ENCODE assay signal across 11 cellular contexts in the genomic region with DNA sequence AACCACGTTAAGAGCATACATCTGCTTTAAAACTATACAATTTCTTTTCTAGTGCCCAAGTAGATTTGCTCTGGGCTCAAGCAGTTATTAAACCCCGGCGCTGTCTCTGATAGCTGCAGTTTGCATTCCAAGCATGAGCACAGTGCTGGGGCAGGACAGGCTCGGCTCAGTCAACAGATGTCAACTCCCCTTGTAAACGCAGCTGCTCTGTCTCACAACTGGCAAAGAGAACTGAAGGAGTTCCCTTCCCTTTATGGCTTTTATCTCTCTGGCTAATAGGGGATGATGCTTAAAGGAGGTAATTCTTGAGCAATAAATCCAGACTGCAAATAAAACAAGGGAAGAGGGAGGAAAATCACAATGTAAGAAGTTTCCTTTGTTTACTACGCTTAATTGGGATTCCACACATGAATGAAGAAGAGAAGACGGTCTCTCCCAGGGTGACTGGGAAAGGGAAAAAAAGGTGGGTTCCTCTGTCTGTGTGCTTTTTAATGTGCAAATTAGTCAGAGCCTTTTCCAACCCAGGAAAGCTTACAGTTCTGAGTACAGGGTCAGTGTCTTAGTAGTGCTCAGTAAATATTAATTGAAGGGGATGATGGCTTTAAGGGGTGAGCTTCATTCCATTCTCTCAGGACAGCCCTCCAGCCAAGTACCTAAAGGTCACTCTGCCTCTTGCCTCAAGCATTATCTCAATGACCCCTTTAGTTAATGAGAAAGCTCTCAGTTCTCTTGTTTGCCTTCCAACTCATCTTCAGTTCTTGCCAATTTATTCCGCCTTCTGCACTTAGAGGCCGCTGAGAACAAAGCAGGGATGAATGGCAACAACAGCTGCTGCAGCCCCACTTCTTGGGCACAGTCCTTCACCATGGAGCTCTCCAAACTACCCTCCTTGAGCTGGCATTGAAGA.
DNase-seq lines count a peak whose midpoint lies in the region; ATAC-seq and TF ChIP-seq lines count a peak whose summit lies in the region.
"Had no signal": no experiment of that assay in that cellular context is flagged by ENCODE, and none has a peak within 500 bp of the region (broad histone marks: within the 10 kb centered on the region; RNA-seq: fewer than 3 reads in every experiment).

No MANE protein-coding gene starts in this region.

- DNase-seq in AG08396 (ENCODE audit: low spot score) (peak; percentile 25), NCI-H2227 treated with DMSO at 0.1 percent for 48 hours (lab: John Stamatoyannopoulos, UW) (peak; percentile 28), fibroblast of villous mesenchyme (ENCODE audit: low read depth) (peak; percentile 97), neural crest cell (ENCODE audit: low read depth, low spot score) (no peak), inferior parietal cortex (ENCODE audit: extremely low spot score) (no peak), NCI-H146 treated with DMSO at 0.1 percent for 48 hours (lab: John Stamatoyannopoulos, UW; ENCODE audit: unreplicated experiment) (no peak), DMS153 (lab: John Stamatoyannopoulos, UW) (no peak)
- no peak for DNase-seq in activated naive CD8-positive, alpha-beta T cell treated with anti-CD3 and anti-CD28 coated beads, Interleukin-2, amount 50 U/mL, for 24 hours
- DNase-seq: activated CD8-positive, alpha-beta memory T cell treated with anti-CD3 and anti-CD28 coated beads for 24 hours; CD4-positive, CD25-positive, alpha-beta regulatory T cell had no signal

- H3K27me3 Mint-ChIP-seq in neural crest cell (ENCODE audit: low read depth): no peaks in the 10 kb centered on the region
- peaks cover 3% of the 10 kb centered on the region for H3K27me3 Mint-ChIP-seq in activated naive CD8-positive, alpha-beta T cell treated with anti-CD3 and anti-CD28 coated beads, Interleukin-2, amount 50 U/mL, for 24 hours

- no peak overlapping the region for H3K4me3 ChIP-seq in fibroblast of villous mesenchyme (ENCODE audit: low read depth, low read length)
- H3K4me3 ChIP-seq: Peyer's patch had no signal

- ATAC-seq in activated naive CD8-positive, alpha-beta T cell treated with anti-CD3 and anti-CD28 coated beads, Interleukin-2, amount 50 U/mL, for 24 hours: no peak

- H3K27ac Mint-ChIP-seq in neural crest cell (ENCODE audit: unreplicated experiment): peak overlapping the region; percentile 64
- no peak overlapping the region for H3K27ac Mint-ChIP-seq in activated naive CD8-positive, alpha-beta T cell treated with anti-CD3 and anti-CD28 coated beads, Interleukin-2, amount 50 U/mL, for 24 hours
- H3K27ac Mint-ChIP-seq: CD4-positive, CD25-positive, alpha-beta regulatory T cell had no signal

- H3K9me3 Mint-ChIP-seq in neural crest cell: peaks cover 6% of the 10 kb centered on the region
- H3K9me3 Mint-ChIP-seq in activated naive CD8-positive, alpha-beta T cell treated with anti-CD3 and anti-CD28 coated beads, Interleukin-2, amount 50 U/mL, for 24 hours: peaks cover 6% of the 10 kb centered on the region

- H3K4me3 Mint-ChIP-seq in neural crest cell: peak overlapping the region; percentile 1
- no peak overlapping the region for H3K4me3 Mint-ChIP-seq in activated naive CD8-positive, alpha-beta T cell treated with anti-CD3 and anti-CD28 coated beads, Interleukin-2, amount 50 U/mL, for 24 hours
- H3K4me3 Mint-ChIP-seq: CD4-positive, CD25-positive, alpha-beta regulatory T cell had no signal

- H3K4me1 Mint-ChIP-seq in neural crest cell: peaks cover 27% of the 10 kb centered on the region
- no peaks in the 10 kb centered on the region for H3K4me1 Mint-ChIP-seq in activated naive CD8-positive, alpha-beta T cell treated with anti-CD3 and anti-CD28 coated beads, Interleukin-2, amount 50 U/mL, for 24 hours

- peaks cover 9% of the 10 kb centered on the region for H3K36me3 Mint-ChIP-seq in neural crest cell (ENCODE audit: low read depth)
- H3K36me3 Mint-ChIP-seq in activated naive CD8-positive, alpha-beta T cell treated with anti-CD3 and anti-CD28 coated beads, Interleukin-2, amount 50 U/mL, for 24 hours (ENCODE audit: low read depth): no peaks in the 10 kb centered on the region
- H3K36me3 Mint-ChIP-seq: CD4-positive, CD25-positive, alpha-beta regulatory T cell had no signal

- TF ChIP-seq CTCF in fibroblast of villous mesenchyme (IDR thresholded peaks at IDR 0.05; ENCODE audit: insufficient read depth, low read depth, low read length): no peak
- no peak for TF ChIP-seq CTCF in neural crest cell (conservative IDR thresholded peaks at IDR 0.05)

Comparison
In these comparisons a context has a peak if more than half of its experiments do, and no peak if none do; other contexts are left out.
1. DNase-seq: peak in AG08396 (single experiment), NCI-H2227 treated with DMSO at 0.1 percent for 48 hours (single experiment) and fibroblast of villous mesenchyme (single experiment); none in neural crest cell (single experiment), inferior parietal cortex (single experiment), NCI-H146 treated with DMSO at 0.1 percent for 48 hours (single experiment), DMS153 (single experiment) and activated naive CD8-positive, alpha-beta T cell treated with anti-CD3 and anti-CD28 coated beads, Interleukin-2, amount 50 U/mL, for 24 hours (single experiment).